18 cellular contexts compared by ENCODE assay signal in the genomic region with DNA sequence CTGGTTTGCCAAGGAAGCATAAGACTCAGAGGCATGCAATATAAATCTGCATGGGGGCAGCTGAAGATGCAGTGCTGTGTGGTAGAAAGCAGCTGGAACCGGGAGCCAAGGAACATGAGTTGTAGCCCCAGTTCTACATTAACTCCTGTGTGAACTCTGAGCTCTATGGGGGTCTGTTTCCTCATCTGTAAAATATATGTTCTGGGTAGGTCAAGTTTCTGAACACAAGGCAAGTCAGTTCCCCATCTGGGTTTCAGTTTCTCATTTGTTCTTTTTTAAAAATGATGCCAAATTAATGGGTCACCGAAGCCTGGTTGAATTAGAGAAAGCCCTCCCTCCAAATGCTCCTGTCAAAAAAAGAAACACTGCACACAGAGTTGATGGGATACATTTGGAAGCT. TPM values are rescaled to one million over a fixed set of nuclear protein-coding genes. Genes with fewer than 3 reads are reported as not detected.
"Had no signal": no experiment of that assay in that cellular context is flagged by ENCODE, and none has a peak within 500 bp of the region (broad histone marks: within the 10 kb centered on the region; RNA-seq: fewer than 3 reads in every experiment).

No MANE protein-coding gene starts in this region.

- H3K36me3 Mint-ChIP-seq: activated naive CD4-positive, alpha-beta T cell treated with anti-CD3 and anti-CD28 coated beads, Interleukin-2, amount 50 U/mL, for 24 hours; naive B cell; stimulated activated memory B cell treated with anti-CD40 and anti-IgM and Interleukin-4, amounts not matched to agents 10 μg/mL and 1 μg/mL and 100 μg/mL, for 72 hours; WTC11 had no signal

- DNase-seq: activated CD4-positive, alpha-beta T cell treated with anti-CD3 and anti-CD28 coated beads, Interleukin-2, amount 10 ng/mL, durations not matched to agents 24 days and 14 days; cerebellar nuclear complex; dermis blood vessel endothelial cell; hypothalamus; kidney glomerular epithelial cell; lower lobe of right lung; naive B cell; psoas muscle; spleen; stimulated activated CD4-positive, alpha-beta T cell treated with anti-CD3 and anti-CD28 coated beads, Interleukin-1b, Interleukin-23, amount 100 ng/mL, for 48 hours; transverse colon had no signal

- H3K36me3 ChIP-seq: lower lobe of right lung, neutrophil, spleen, transverse colon had no signal

- H3K4me3 Mint-ChIP-seq: activated CD4-positive, alpha-beta T cell treated with anti-CD3 and anti-CD28 coated beads, Interleukin-2, amount 10 ng/mL, durations not matched to agents 24 days and 14 days; activated naive CD4-positive, alpha-beta T cell treated with anti-CD3 and anti-CD28 coated beads, Interleukin-2, amount 50 U/mL, for 24 hours; naive B cell; stimulated activated memory B cell treated with anti-CD40 and anti-IgM and Interleukin-4, amounts not matched to agents 10 μg/mL and 1 μg/mL and 100 μg/mL, for 72 hours; T-helper 1 cell treated with Interleukin-12 subunit alpha and Interleukin-12 subunit beta and Interleukin-4 antibody, amounts not matched to agents 30 μg/mL and 1 μg/mL, for 36 hours; WTC11 had no signal

- H3K4me1 ChIP-seq: lower lobe of right lung, psoas muscle, spleen, transverse colon had no signal

- H3K27me3 Mint-ChIP-seq: activated CD4-positive, alpha-beta T cell treated with anti-CD3 and anti-CD28 coated beads, Interleukin-2, amount 10 ng/mL, durations not matched to agents 24 days and 14 days; naive B cell; stimulated activated memory B cell treated with anti-CD40 and anti-IgM and Interleukin-4, amounts not matched to agents 10 μg/mL and 1 μg/mL and 100 μg/mL, for 72 hours had no signal

- H3K27me3 ChIP-seq: neutrophil, spleen, transverse colon had no signal

- H3K4me3 ChIP-seq: lower lobe of right lung, psoas muscle, spleen, transverse colon had no signal

- H3K9me3 ChIP-seq: lower lobe of right lung, neutrophil, psoas muscle, transverse colon had no signal

- ATAC-seq: lower lobe of right lung; psoas muscle; sciatic nerve; stimulated activated memory B cell treated with anti-CD40 and anti-IgM and Interleukin-4, amounts not matched to agents 10 μg/mL and 1 μg/mL and 100 μg/mL, for 72 hours; WTC11 had no signal

- H3K27ac Mint-ChIP-seq: activated CD4-positive, alpha-beta T cell treated with anti-CD3 and anti-CD28 coated beads, Interleukin-2, amount 10 ng/mL, durations not matched to agents 24 days and 14 days; activated naive CD4-positive, alpha-beta T cell treated with anti-CD3 and anti-CD28 coated beads, Interleukin-2, amount 50 U/mL, for 24 hours; naive B cell; stimulated activated memory B cell treated with anti-CD40 and anti-IgM and Interleukin-4, amounts not matched to agents 10 μg/mL and 1 μg/mL and 100 μg/mL, for 72 hours; T-helper 1 cell treated with Interleukin-12 subunit alpha and Interleukin-12 subunit beta and Interleukin-4 antibody, amounts not matched to agents 30 μg/mL and 1 μg/mL, for 36 hours; WTC11 had no signal

- H3K4me1 Mint-ChIP-seq: activated CD4-positive, alpha-beta T cell treated with anti-CD3 and anti-CD28 coated beads, Interleukin-2, amount 10 ng/mL, durations not matched to agents 24 days and 14 days; activated naive CD4-positive, alpha-beta T cell treated with anti-CD3 and anti-CD28 coated beads, Interleukin-2, amount 50 U/mL, for 24 hours; stimulated activated memory B cell treated with anti-CD40 and anti-IgM and Interleukin-4, amounts not matched to agents 10 μg/mL and 1 μg/mL and 100 μg/mL, for 72 hours had no signal

- H3K9me3 Mint-ChIP-seq: activated CD4-positive, alpha-beta T cell treated with anti-CD3 and anti-CD28 coated beads, Interleukin-2, amount 10 ng/mL, durations not matched to agents 24 days and 14 days; activated naive CD4-positive, alpha-beta T cell treated with anti-CD3 and anti-CD28 coated beads, Interleukin-2, amount 50 U/mL, for 24 hours; stimulated activated memory B cell treated with anti-CD40 and anti-IgM and Interleukin-4, amounts not matched to agents 10 μg/mL and 1 μg/mL and 100 μg/mL, for 72 hours; T-helper 1 cell treated with Interleukin-12 subunit alpha and Interleukin-12 subunit beta and Interleukin-4 antibody, amounts not matched to agents 30 μg/mL and 1 μg/mL, for 36 hours had no signal

RNA-seq across cellular contexts. Expression of gene UNC5C, which starts 24.1 kb away (rescaled TPM):
- total RNA-seq: activated CD4-positive, alpha-beta T cell treated with anti-CD3 and anti-CD28 coated beads, Interleukin-2, amount 10 ng/mL, durations not matched to agents 24 days and 14 days; activated CD8-positive, alpha-beta memory T cell treated with anti-CD3 and anti-CD28 coated beads for 36 hours had no signal
